ENCODE assay signal across 16 cellular contexts in genomic region chr3:194148383-194148782, GRCh38. TPM values are rescaled to one million over a fixed set of nuclear protein-coding genes. Genes with fewer than 3 reads are reported as not detected.
DNase-seq lines count a peak whose midpoint lies in the region; ATAC-seq and TF ChIP-seq lines count a peak whose summit lies in the region.
"Had no signal": no experiment of that assay in that cellular context is flagged by ENCODE, and none has a peak within 500 bp of the region (broad histone marks: within the 10 kb centered on the region; RNA-seq: fewer than 3 reads in every experiment).

No MANE protein-coding gene starts in this region.

- H4K5ac ChIP-seq in H9 (ENCODE audit: insufficient read length, low read depth, low read length) = no peak overlapping the region

- no peak overlapping the region for H2BK20ac ChIP-seq in H9 (ENCODE audit: low read depth, low read length, poor library complexity, severe bottlenecking)

- H3K4me1 Mint-ChIP-seq in H9 = peaks cover 6 to 11% of the 10 kb centered on the region in 2 experiments; a peak in 3 of 4 replicates
- H3K4me1 Mint-ChIP-seq: activated CD4-positive, alpha-beta T cell treated with anti-CD3 and anti-CD28 coated beads for 36 hours; stimulated activated effector memory CD8-positive, alpha-beta T cell treated with anti-CD3 and anti-CD28 coated beads, Interleukin-12 subunit alpha, Interleukin-12 subunit beta, amount 100 ng/mL, for 72 hours; T-cell had no signal

- no peak overlapping the region for H3K14ac ChIP-seq in H9 (ENCODE audit: insufficient read depth, low read length)

- H3K27ac ChIP-seq in H9 (ENCODE audit: insufficient read length, low read depth, low read length) = no peak overlapping the region
- H3K27ac ChIP-seq in ascending aorta = no peak overlapping the region
- H3K27ac ChIP-seq: hepatocyte had no signal

- no CpG with 5 or more reads among the region's 7 CpGs for WGBS in H9 (ENCODE audit: extremely low coverage, insufficient read length, low lambda C conversion rate)

- H3K36me3 Mint-ChIP-seq in H9 (ENCODE audit: insufficient read depth in 1 of 3, low read depth in 3 of 3) = peaks cover 0 to 3% (median 0%) of the 10 kb centered on the region in 3 experiments; a peak in 2 of 7 replicates
- H3K36me3 Mint-ChIP-seq: stimulated activated effector memory CD8-positive, alpha-beta T cell treated with anti-CD3 and anti-CD28 coated beads, Interleukin-12 subunit alpha, Interleukin-12 subunit beta, amount 100 ng/mL, for 72 hours; T-cell had no signal

- H3K23me2 ChIP-seq in H9 (ENCODE audit: insufficient read length, low read depth, low read length, poor library complexity, severe bottlenecking) = no peaks in the 10 kb centered on the region

- ATAC-seq in HG03039 (IDR thresholded peaks at IDR 0.05; ENCODE audit: unreplicated experiment) = no peak
- ATAC-seq: activated CD4-positive, alpha-beta T cell treated with anti-CD3 and anti-CD28 coated beads for 36 hours; stimulated activated effector memory CD8-positive, alpha-beta T cell treated with anti-CD3 and anti-CD28 coated beads, Interleukin-12 subunit alpha, Interleukin-12 subunit beta, amount 100 ng/mL, for 72 hours; T-cell had no signal

- H3K9ac ChIP-seq in H9 (ENCODE audit: extremely low read depth, insufficient read length, low read length) = no peak overlapping the region

- no peaks in the 10 kb centered on the region; a peak in 1 of 5 replicates for H3K9me3 Mint-ChIP-seq in H9
- H3K9me3 Mint-ChIP-seq: stimulated activated effector memory CD8-positive, alpha-beta T cell treated with anti-CD3 and anti-CD28 coated beads, Interleukin-12 subunit alpha, Interleukin-12 subunit beta, amount 100 ng/mL, for 72 hours; T-cell had no signal

- H2BK15ac ChIP-seq in H9 (ENCODE audit: low read depth, low read length) = no peak overlapping the region

- H3K27ac Mint-ChIP-seq in H9 = no peak overlapping the region
- H3K27ac Mint-ChIP-seq: activated CD4-positive, alpha-beta T cell treated with anti-CD3 and anti-CD28 coated beads for 36 hours; progenitor cell of endocrine pancreas; stimulated activated effector memory CD8-positive, alpha-beta T cell treated with anti-CD3 and anti-CD28 coated beads, Interleukin-12 subunit alpha, Interleukin-12 subunit beta, amount 100 ng/mL, for 72 hours; T-cell had no signal

- no peaks in the 10 kb centered on the region for H3K79me2 ChIP-seq in H9 (ENCODE audit: insufficient read depth, low read length)
- H3K79me2 ChIP-seq: hepatocyte had no signal

- peaks cover 33% of the 10 kb centered on the region for H3K27me3 Mint-ChIP-seq in H9 (ENCODE audit: low read depth)

- H3K9me3 ChIP-seq in H9 (ENCODE audit: control insufficient read depth, low read depth, low read length) = no peaks in the 10 kb centered on the region
- H3K9me3 ChIP-seq in ascending aorta = no peaks in the 10 kb centered on the region

- H4K20me1 ChIP-seq in H9 (ENCODE audit: control insufficient read depth, insufficient read depth, insufficient read length) = no peaks in the 10 kb centered on the region

- intact Hi-C loops in ascending aorta (cut with DNase I) = no loop called here

- H3K36me3 ChIP-seq in ascending aorta = no peaks in the 10 kb centered on the region

- no peak overlapping the region for H2BK120ac ChIP-seq in H9 (ENCODE audit: low read depth, low read length, poor library complexity, severe bottlenecking)

- H4K91ac ChIP-seq in H9 (ENCODE audit: insufficient read length, low read depth, low read length) = no peak overlapping the region

- no peak overlapping the region for H4K8ac ChIP-seq in H9 (replicated peaks; ENCODE audit: insufficient read length, low read depth, low read length)

- no peaks in the 10 kb centered on the region for H3K79me1 ChIP-seq in H9 (ENCODE audit: insufficient read depth, low read depth, low read length, poor library complexity, severe bottlenecking)

- H3K4me1 ChIP-seq in H9 (ENCODE audit: insufficient read depth, low read length) (no peaks in the 10 kb centered on the region), ascending aorta (no peaks in the 10 kb centered on the region)

- no peak overlapping the region for H3K4me3 Mint-ChIP-seq in H9
- H3K4me3 Mint-ChIP-seq: activated CD4-positive, alpha-beta T cell treated with anti-CD3 and anti-CD28 coated beads for 36 hours; stimulated activated effector memory CD8-positive, alpha-beta T cell treated with anti-CD3 and anti-CD28 coated beads, Interleukin-12 subunit alpha, Interleukin-12 subunit beta, amount 100 ng/mL, for 72 hours; T-cell had no signal

- H3T11ph ChIP-seq in H9 (ENCODE audit: low read length) = no peak overlapping the region

- H3K56ac ChIP-seq in H9 (ENCODE audit: insufficient read length, low read depth, low read length) = no peak overlapping the region

- no peak overlapping the region for H3K23ac ChIP-seq in H9 (ENCODE audit: insufficient read length, low read depth, low read length)

- H2AFZ ChIP-seq in H9 (ENCODE audit: low read length) = no peak overlapping the region
- H2AFZ ChIP-seq: hepatocyte had no signal

- no peak overlapping the region for H3K18ac ChIP-seq in H9 (ENCODE audit: insufficient read length, low read depth, low read length)

- TF ChIP-seq CTCF in fibroblast of mammary gland (conservative IDR thresholded peaks at IDR 0.05; ENCODE audit: control insufficient read depth, insufficient read depth, low read depth, low read length) (no peak), H9 (conservative IDR thresholded peaks at IDR 0.05) (no peak), ascending aorta (IDR thresholded peaks at IDR 0.05) (no peak)

- no peak overlapping the region for H3K4me2 ChIP-seq in H9 (ENCODE audit: insufficient read depth, insufficient read length, low read length)
- H3K4me2 ChIP-seq: hepatocyte had no signal

- H3K4ac ChIP-seq in H9 (ENCODE audit: low read depth, low read length) = no peak overlapping the region

- H3K4me3 ChIP-seq in fibroblast of mammary gland (ENCODE audit: control insufficient read depth, low read depth, low read length) = no peak overlapping the region
- no peak overlapping the region for H3K4me3 ChIP-seq in ascending aorta
- H3K4me3 ChIP-seq: hepatocyte had no signal

- no peak overlapping the region for H2BK12ac ChIP-seq in H9 (ENCODE audit: insufficient read length, low read depth, low read length)

- no peak overlapping the region for H2BK5ac ChIP-seq in H9 (ENCODE audit: insufficient read length, low read length)

- no peak overlapping the region for H2AK5ac ChIP-seq in H9 (ENCODE audit: insufficient read length, low read length)

- H3K27me3 ChIP-seq in H9 (ENCODE audit: insufficient read depth, low read length) = no peaks in the 10 kb centered on the region
- no peaks in the 10 kb centered on the region for H3K27me3 ChIP-seq in ascending aorta
- H3K27me3 ChIP-seq: hepatocyte had no signal

- DNase-seq in Ammon's horn (ENCODE audit: low spot score) (peak; percentile 74), NCI-H226 (peak; percentile 28), fibroblast of mammary gland (ENCODE audit: low read depth) (peak; percentile 16), mucosa of gallbladder (ENCODE audit: low spot score) (peak; percentile 69), SKM-1 (lab: John Stamatoyannopoulos, UW; ENCODE audit: unreplicated experiment) (no peak), H9 (no peak), ascending aorta (ENCODE audit: low spot score in 2 of 2) (no peak)
- DNase-seq: activated CD4-positive, alpha-beta T cell treated with anti-CD3 and anti-CD28 coated beads for 36 hours; DMS 273 treated with DMSO at 0.1 percent for 48 hours; NCI-H2107; stimulated activated CD4-positive, alpha-beta T cell treated with anti-CD3 and anti-CD28 coated beads, Interleukin-4, amount 100 ng/mL, for 1 hour; T-cell had no signal

RNA-seq across cellular contexts. Expression of gene HES1, which starts 12.4 kb away (rescaled TPM):
- total RNA-seq in mucosa of gallbladder (54.1 TPM), H9 (2021) (23.2 and 23.3 TPM in 2 replicates), ascending aorta (22.6 TPM)

Comparison
In these comparisons a context has a peak if more than half of its experiments do, and no peak if none do; other contexts are left out.
1. DNase-seq: peak in Ammon's horn (single experiment), NCI-H226 (single experiment), fibroblast of mammary gland (single experiment) and mucosa of gallbladder (single experiment); none in SKM-1 (single experiment), H9 (single experiment) and ascending aorta (0 of 2).